In the genomic region with DNA sequence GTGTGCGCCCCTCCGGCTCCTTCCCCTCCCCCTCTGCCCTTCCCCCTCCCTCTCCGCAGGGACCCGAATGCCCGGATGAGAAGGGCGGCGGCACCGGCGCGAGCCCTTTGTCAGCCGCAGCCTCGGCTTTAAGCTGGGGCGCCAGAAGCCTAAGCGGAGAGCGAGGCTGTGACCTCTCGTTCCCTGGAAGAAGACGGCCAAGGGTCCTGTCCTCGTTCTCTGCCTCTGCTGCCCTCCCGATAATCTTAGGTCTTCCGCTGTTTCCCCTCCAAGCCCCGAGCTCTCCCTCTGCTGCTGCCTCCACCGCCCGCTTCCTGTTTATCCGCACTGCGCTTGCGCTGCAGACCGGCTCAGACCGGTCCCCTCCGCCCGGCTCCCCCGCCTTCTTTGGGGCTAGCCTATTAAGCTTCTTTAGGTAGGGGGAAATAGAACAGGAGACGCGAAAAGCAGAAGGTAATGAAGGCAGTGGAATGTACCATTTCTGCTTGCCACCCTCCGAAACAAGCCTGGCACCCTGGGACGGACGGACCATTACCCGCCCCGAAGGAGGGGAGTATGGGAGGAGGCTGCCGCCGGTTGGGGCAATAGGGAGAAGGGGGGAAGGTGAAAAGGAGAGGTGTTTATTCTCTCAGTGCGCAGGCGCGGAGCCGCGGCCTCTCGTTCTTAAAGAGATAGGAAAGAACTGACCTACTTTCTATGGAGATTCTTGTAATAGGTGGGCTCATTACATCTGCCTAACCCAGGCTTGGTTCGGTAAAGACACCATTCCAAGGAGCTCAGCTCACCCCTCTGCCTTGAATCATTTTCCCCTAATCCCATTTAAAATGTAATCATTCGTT, we compare ENCODE assay signal across 8 cellular contexts. TPM values are rescaled to one million over a fixed set of nuclear protein-coding genes. Genes with fewer than 3 reads are reported as not detected.
A peak's percentile ranks its signal among the peaks of the same experiment; 100 is the strongest.
DNase-seq lines count a peak whose midpoint lies in the region; ATAC-seq and TF ChIP-seq lines count a peak whose summit lies in the region.

A gene (minus strand): TSS at position 326 of the 839 bp plus-strand sequence. CDS start 422 bp downstream, outside the sequence.

- peak in 1 of 2 experiments; percentile 53; a peak in 1 of 4 replicates for TF ChIP-seq EP300 in SK-N-SH (IDR thresholded peaks at IDR 0.05; ENCODE audit: borderline replicate concordance in 1 of 2, low read depth in 1 of 2, low read length in 1 of 2)
- no peak for TF ChIP-seq EP300 in gastroesophageal sphincter (IDR thresholded peaks at IDR 0.05)

- H3K4me1 ChIP-seq in SK-N-SH (ENCODE audit: control insufficient read depth in 1 of 2, insufficient read depth in 2 of 2, low read depth in 1 of 2, low read length in 1 of 2) (peaks cover 6 to 21% of the 10 kb centered on the region in 2 experiments; a peak in 3 of 4 replicates), gastroesophageal sphincter (peaks cover 0 to 41% (median 15%) of the 10 kb centered on the region in 3 donors), neutrophil (ENCODE audit: control insufficient read depth in 1 of 2, insufficient read depth in 1 of 2, low read depth in 1 of 2, low read length in 1 of 2) (peaks cover 31 to 47% of the 10 kb centered on the region in 2 experiments)

- H3K27ac ChIP-seq in SK-N-SH (ENCODE audit: low read depth in 2 of 2, low read length in 1 of 2): peak within 1 kb of the TSS; percentile 81 to 97
- H3K27ac ChIP-seq in gastroesophageal sphincter: peak within 1 kb of the TSS; percentile 89 to 99 (median 97)
- H3K27ac ChIP-seq in neutrophil: peak within 1 kb of the TSS; percentile 96
- H3K27ac ChIP-seq in substantia nigra (ENCODE audit: low read depth, low read length, poor library complexity, severe bottlenecking): peak within 1 kb of the TSS; percentile 95

- TF ChIP-seq RAD21 in SK-N-SH (IDR thresholded peaks at IDR 0.05; ENCODE audit: low read length): no peak

- H3K9me3 ChIP-seq in SK-N-SH: no peaks in the 10 kb centered on the region
- H3K9me3 ChIP-seq in gastroesophageal sphincter: no peaks in the 10 kb centered on the region
- no peaks in the 10 kb centered on the region for H3K9me3 ChIP-seq in neutrophil

- CTCF ChIA-PET in SK-N-SH (lab: Yijun Ruan, JAX): interaction anchor here (0.8 to 3.5 kb wide), 12 partner anchors 11 to 604 kb away, joined by 3 to 14 read pairs (median 4); a partner anchor contains a TSS

- peak; percentile 100 for DNase-seq in GM04504 (ENCODE audit: low read depth)
- peak; percentile 98 for DNase-seq in NCI-H1048 (lab: John Stamatoyannopoulos, UW)
- peak; percentile 96 for DNase-seq in SK-N-SH
- DNase-seq in activated naive CD4-positive, alpha-beta T cell treated with anti-CD3 and anti-CD28 coated beads, Interleukin-2, amount 50 U/mL, for 16 hours: peak; percentile 98
- DNase-seq in substantia nigra (lab: John Stamatoyannopoulos, UW): peak; percentile 86 to 100 (median 96)

- H3K27me3 ChIP-seq in SK-N-SH (ENCODE audit: insufficient read depth) (no peaks in the 10 kb centered on the region), gastroesophageal sphincter (no peaks in the 10 kb centered on the region), neutrophil (no peaks in the 10 kb centered on the region)

- H3K79me2 ChIP-seq in SK-N-SH (ENCODE audit: insufficient read depth): peaks cover 49% of the 10 kb centered on the region

- H3K9ac ChIP-seq in SK-N-SH: peak within 1 kb of the TSS; percentile 94

- POLR2A ChIA-PET in SK-N-SH (lab: Yijun Ruan, JAX): interaction anchor here (0.8 to 1.6 kb wide), 9 partner anchors 9 to 526 kb away, joined by 3 to 10 read pairs (median 4); no protein-coding TSS in a partner anchor

- peak within 1 kb of the TSS; percentile 70 for H2AFZ ChIP-seq in SK-N-SH (ENCODE audit: low read depth)

- peak; percentile 89 to 95 for TF ChIP-seq POLR2A in gastroesophageal sphincter (IDR thresholded peaks at IDR 0.05)

- WGBS in SK-N-SH (ENCODE audit: low lambda C conversion rate): 1% methylated on average over 38 of the region's 48 CpGs
- 0 to 1% methylated on average over 12 to 17 of the region's 48 CpGs for WGBS in gastroesophageal sphincter (ENCODE audit: low coverage in 1 of 2), 2 donors

- peaks cover 6% of the 10 kb centered on the region for H3F3A ChIP-seq in SK-N-SH (replicated peaks; ENCODE audit: insufficient read depth)

- H3K4me2 ChIP-seq in SK-N-SH: peak within 1 kb of the TSS; percentile 92

- no peak for TF ChIP-seq CTCF in SK-N-SH (IDR thresholded peaks at IDR 0.05)
- TF ChIP-seq CTCF in gastroesophageal sphincter (IDR thresholded peaks at IDR 0.05): no peak
- TF ChIP-seq CTCF in neutrophil (IDR thresholded peaks at IDR 0.05): peak; percentile 26

- H4K20me1 ChIP-seq in SK-N-SH (ENCODE audit: insufficient read depth): peaks cover 46% of the 10 kb centered on the region

- no peaks in the 10 kb centered on the region for H3K9me2 ChIP-seq in SK-N-SH

- ATAC-seq in HG02571 (IDR thresholded peaks at IDR 0.05; ENCODE audit: unreplicated experiment): peak; percentile 81
- peak; percentile 97 for ATAC-seq in gastroesophageal sphincter

- H3K36me3 ChIP-seq in SK-N-SH (replicated peaks in 1 of 2; ENCODE audit: control insufficient read depth in 1 of 2, insufficient read depth in 2 of 2, low read length in 1 of 2): peaks cover 2 to 14% of the 10 kb centered on the region in 2 experiments
- H3K36me3 ChIP-seq in gastroesophageal sphincter: no peaks in the 10 kb centered on the region
- no peaks in the 10 kb centered on the region for H3K36me3 ChIP-seq in neutrophil

- H3K4me3 ChIP-seq in SK-N-SH (ENCODE audit: low read depth in 2 of 2, low read length in 1 of 2): peak within 1 kb of the TSS; percentile 88 to 96
- H3K4me3 ChIP-seq in gastroesophageal sphincter: peak within 1 kb of the TSS; percentile 95 to 100
- H3K4me3 ChIP-seq in neutrophil (ENCODE audit: low read depth in 1 of 2, low read length in 1 of 2): peak within 1 kb of the TSS; percentile 76 to 98

TF ChIP-seq in SK-N-SH, 30 proteins besides CTCF, POLR2A, EP300 and RAD21 (continues in another document):
- TF ChIP-seq, protein P1, sequence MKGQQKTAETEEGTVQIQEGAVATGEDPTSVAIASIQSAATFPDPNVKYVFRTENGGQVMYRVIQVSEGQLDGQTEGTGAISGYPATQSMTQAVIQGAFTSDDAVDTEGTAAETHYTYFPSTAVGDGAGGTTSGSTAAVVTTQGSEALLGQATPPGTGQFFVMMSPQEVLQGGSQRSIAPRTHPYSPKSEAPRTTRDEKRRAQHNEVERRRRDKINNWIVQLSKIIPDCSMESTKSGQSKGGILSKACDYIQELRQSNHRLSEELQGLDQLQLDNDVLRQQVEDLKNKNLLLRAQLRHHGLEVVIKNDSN (IDR thresholded peaks at IDR 0.05; ENCODE audit: borderline replicate concordance, low read depth): no peak
- TF ChIP-seq TAF1 (IDR thresholded peaks at IDR 0.05; ENCODE audit: borderline replicate concordance, low read depth, low read length) (peak; percentile 100), RXRA (IDR thresholded peaks at IDR 0.05; ENCODE audit: borderline replicate concordance, low read depth) (no peak), GABPA (IDR thresholded peaks at IDR 0.05; ENCODE audit: low read depth) (peak; percentile 40), TEAD4 (IDR thresholded peaks at IDR 0.05; ENCODE audit: borderline replicate concordance, insufficient read depth) (no peak), NRF1 (IDR thresholded peaks at IDR 0.05; ENCODE audit: low read depth, low read length) (peak; percentile 82), SIN3A (IDR thresholded peaks at IDR 0.05; ENCODE audit: borderline replicate concordance, low read depth, low read length) (peak; percentile 79; the same call in 1 of the 2 replicates)
- TF ChIP-seq, protein P2, sequence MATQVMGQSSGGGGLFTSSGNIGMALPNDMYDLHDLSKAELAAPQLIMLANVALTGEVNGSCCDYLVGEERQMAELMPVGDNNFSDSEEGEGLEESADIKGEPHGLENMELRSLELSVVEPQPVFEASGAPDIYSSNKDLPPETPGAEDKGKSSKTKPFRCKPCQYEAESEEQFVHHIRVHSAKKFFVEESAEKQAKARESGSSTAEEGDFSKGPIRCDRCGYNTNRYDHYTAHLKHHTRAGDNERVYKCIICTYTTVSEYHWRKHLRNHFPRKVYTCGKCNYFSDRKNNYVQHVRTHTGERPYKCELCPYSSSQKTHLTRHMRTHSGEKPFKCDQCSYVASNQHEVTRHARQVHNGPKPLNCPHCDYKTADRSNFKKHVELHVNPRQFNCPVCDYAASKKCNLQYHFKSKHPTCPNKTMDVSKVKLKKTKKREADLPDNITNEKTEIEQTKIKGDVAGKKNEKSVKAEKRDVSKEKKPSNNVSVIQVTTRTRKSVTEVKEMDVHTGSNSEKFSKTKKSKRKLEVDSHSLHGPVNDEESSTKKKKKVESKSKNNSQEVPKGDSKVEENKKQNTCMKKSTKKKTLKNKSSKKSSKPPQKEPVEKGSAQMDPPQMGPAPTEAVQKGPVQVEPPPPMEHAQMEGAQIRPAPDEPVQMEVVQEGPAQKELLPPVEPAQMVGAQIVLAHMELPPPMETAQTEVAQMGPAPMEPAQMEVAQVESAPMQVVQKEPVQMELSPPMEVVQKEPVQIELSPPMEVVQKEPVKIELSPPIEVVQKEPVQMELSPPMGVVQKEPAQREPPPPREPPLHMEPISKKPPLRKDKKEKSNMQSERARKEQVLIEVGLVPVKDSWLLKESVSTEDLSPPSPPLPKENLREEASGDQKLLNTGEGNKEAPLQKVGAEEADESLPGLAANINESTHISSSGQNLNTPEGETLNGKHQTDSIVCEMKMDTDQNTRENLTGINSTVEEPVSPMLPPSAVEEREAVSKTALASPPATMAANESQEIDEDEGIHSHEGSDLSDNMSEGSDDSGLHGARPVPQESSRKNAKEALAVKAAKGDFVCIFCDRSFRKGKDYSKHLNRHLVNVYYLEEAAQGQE (IDR thresholded peaks at IDR 0.05; ENCODE audit: low read depth, low read length): peak; percentile 81; the same call in 1 of the 2 replicates
- TF ChIP-seq, protein P3, sequence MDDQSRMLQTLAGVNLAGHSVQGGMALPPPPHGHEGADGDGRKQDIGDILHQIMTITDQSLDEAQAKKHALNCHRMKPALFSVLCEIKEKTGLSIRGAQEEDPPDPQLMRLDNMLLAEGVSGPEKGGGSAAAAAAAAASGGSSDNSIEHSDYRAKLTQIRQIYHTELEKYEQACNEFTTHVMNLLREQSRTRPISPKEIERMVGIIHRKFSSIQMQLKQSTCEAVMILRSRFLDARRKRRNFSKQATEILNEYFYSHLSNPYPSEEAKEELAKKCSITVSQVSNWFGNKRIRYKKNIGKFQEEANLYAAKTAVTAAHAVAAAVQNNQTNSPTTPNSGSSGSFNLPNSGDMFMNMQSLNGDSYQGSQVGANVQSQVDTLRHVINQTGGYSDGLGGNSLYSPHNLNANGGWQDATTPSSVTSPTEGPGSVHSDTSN (IDR thresholded peaks at IDR 0.05): peak; percentile 42; the same call in 1 of the 2 replicates
- TF ChIP-seq, protein P4, sequence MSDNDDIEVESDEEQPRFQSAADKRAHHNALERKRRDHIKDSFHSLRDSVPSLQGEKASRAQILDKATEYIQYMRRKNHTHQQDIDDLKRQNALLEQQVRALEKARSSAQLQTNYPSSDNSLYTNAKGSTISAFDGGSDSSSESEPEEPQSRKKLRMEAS (IDR thresholded peaks at IDR 0.05; ENCODE audit: low read depth): 0 out of 2 replicates have a peak, but pooled peaks have one; percentile 70

RNA-seq across cellular contexts. Expression of the gene that starts here (rescaled TPM):
- polyA plus RNA-seq in SK-N-SH (2012; rRNA removed): 24.8 and 36.6 TPM in 2 replicates
- 23.2 and 28.1 TPM in 2 replicates for polyA plus RNA-seq in SK-N-SH (2012; cell fraction: cytosol; rRNA removed)
- polyA plus RNA-seq in SK-N-SH (2012; cell fraction: nucleus; rRNA removed): 70.8 and 133 TPM in 2 replicates
- total RNA-seq in gastroesophageal sphincter: 100 to 1,000 TPM in 2 of 4 donors, 10 to 100 TPM in 2; 92.5 to 163 (median 115) TPM

Comparison
In these comparisons a context has a peak if more than half of its experiments do, and no peak if none do; other contexts are left out.
1. Peak in every context shown above with its lines: DNase-seq, ATAC-seq, H3K4me3 ChIP-seq and H3K27ac ChIP-seq.